In genomic region chr20:50980071-50980681, GRCh38 we compare ENCODE assay signal across 8 cellular contexts. TPM values are rescaled to one million over a fixed set of nuclear protein-coding genes. Genes with fewer than 3 reads are reported as not detected.
DNase-seq lines count a peak whose midpoint lies in the region; ATAC-seq and TF ChIP-seq lines count a peak whose summit lies in the region.

No MANE protein-coding gene starts in this region.

- peaks cover 6% of the 10 kb centered on the region; the same call in 1 of the 2 replicates for H3K27me3 ChIP-seq in PC-9 (ENCODE audit: insufficient read depth, low read depth)
- no peaks in the 10 kb centered on the region for H3K27me3 ChIP-seq in smooth muscle cell (ENCODE audit: low read depth)

- H3K27ac ChIP-seq in PC-9 (0 out of 2 replicates have a peak overlapping the region, but pooled peaks have one; percentile 25), smooth muscle cell (ENCODE audit: low read depth) (peak overlapping the region; percentile 98)

- 20% methylated on average over 8 of the region's 8 CpGs for WGBS in smooth muscle cell (ENCODE audit: low lambda C conversion rate)

- H3K9ac ChIP-seq in smooth muscle cell (ENCODE audit: low read depth): peak overlapping the region; percentile 90

- peaks cover 14% of the 10 kb centered on the region for H3F3A ChIP-seq in PC-9 (ENCODE audit: insufficient read depth, low read depth)
- no peaks in the 10 kb centered on the region for H3F3A ChIP-seq in smooth muscle cell (ENCODE audit: low read depth)

- H2AFZ ChIP-seq in PC-9 (no peak overlapping the region), smooth muscle cell (ENCODE audit: low read depth) (no peak overlapping the region)

- peak; percentile 55 for DNase-seq in NK-92 treated with Interleukin-12 subunit alpha and Interleukin-12 subunit beta, amount 100 ng/mL, for 24 hours (lab: John Stamatoyannopoulos, UW)
- no peak for DNase-seq in NK-92 (lab: John Stamatoyannopoulos, UW; ENCODE audit: unreplicated experiment)
- DNase-seq in PC-9: peak; percentile 43 to 93
- DNase-seq in dermis microvascular lymphatic vessel endothelial cell (ENCODE audit: low read depth in 2 of 2): peak; percentile 78 to 79
- DNase-seq in smooth muscle cell (lab: John Stamatoyannopoulos, UW; ENCODE audit: unreplicated experiment): peak; percentile 11
- no peak for DNase-seq in retina
- DNase-seq in NCI-H2081 (lab: John Stamatoyannopoulos, UW): no peak

- POLR2A ChIA-PET in PC-9 (lab: Charles Lee; ENCODE audit: unreplicated experiment): no interaction called here

- peaks cover 7% of the 10 kb centered on the region for H3K4me1 ChIP-seq in PC-9 (replicated peaks; ENCODE audit: insufficient read depth)
- no peaks in the 10 kb centered on the region for H3K4me1 ChIP-seq in smooth muscle cell (ENCODE audit: low read depth)

- ATAC-seq in GM19328 (IDR thresholded peaks at IDR 0.05; ENCODE audit: unreplicated experiment): no peak

- H3K4me3 ChIP-seq in PC-9 (no peak overlapping the region), smooth muscle cell (no peak overlapping the region)

- intact Hi-C loops in PC-9 (cut with micrococcal nuclease; ENCODE audit: unreplicated experiment): loop anchor here (5.0 to 10.0 kb wide), 2 partner anchors 185 to 387 kb away; partner anchors contain the start of gene BCAS4

- CTCF ChIA-PET in PC-9 (lab: Charles Lee): no interaction called here

- H3K9me2 ChIP-seq in PC-9 (ENCODE audit: insufficient read depth): no peaks in the 10 kb centered on the region

- H3K36me3 ChIP-seq in PC-9 (ENCODE audit: low read depth) (no peaks in the 10 kb centered on the region), smooth muscle cell (ENCODE audit: low read depth) (no peaks in the 10 kb centered on the region)

- 0 out of 2 replicates have a peak overlapping the region, but pooled peaks have one; percentile 10 for H3K4me2 ChIP-seq in PC-9
- peak overlapping the region; percentile 38 for H3K4me2 ChIP-seq in smooth muscle cell

- BruUV-seq in PC-9 (replicated peaks; lab: Mats Ljungman, UMichigan): no TSS peak

- no peaks in the 10 kb centered on the region for H3K9me3 ChIP-seq in PC-9 (ENCODE audit: insufficient read depth, low read depth)
- H3K9me3 ChIP-seq in smooth muscle cell (replicated peaks; ENCODE audit: low read depth): no peaks in the 10 kb centered on the region

- H4K20me1 ChIP-seq in PC-9 (ENCODE audit: insufficient read depth) (no peaks in the 10 kb centered on the region), smooth muscle cell (ENCODE audit: low read depth) (no peaks in the 10 kb centered on the region)

- TF ChIP-seq CTCF in PC-9 (conservative IDR thresholded peaks at IDR 0.05) (no peak), smooth muscle cell (IDR thresholded peaks at IDR 0.05; ENCODE audit: borderline replicate concordance, insufficient read depth, poor library complexity, severe bottlenecking) (no peak)

- H3K79me2 ChIP-seq in PC-9 (ENCODE audit: low read depth) (no peaks in the 10 kb centered on the region), smooth muscle cell (ENCODE audit: low read depth) (no peaks in the 10 kb centered on the region)

RNA-seq across cellular contexts. Expression of gene MOCS3, which starts 21.6 kb away (rescaled TPM):
- total RNA-seq in PC-9 (2021): 4.8 and 5.5 TPM in 2 replicates
- total RNA-seq in dermis microvascular lymphatic vessel endothelial cell: 6.7 and 8.2 TPM in 2 replicates
- total RNA-seq in smooth muscle cell: 3.7 and 5.2 TPM in 2 replicates
- 3.2 and 3.7 TPM in 2 replicates for polyA plus RNA-seq in smooth muscle cell

RNA-seq across cellular contexts. Expression of gene DPM1, which starts 21.8 kb away (rescaled TPM):
- total RNA-seq in PC-9 (2021) (39.1 and 70.7 TPM in 2 replicates), dermis microvascular lymphatic vessel endothelial cell (36.8 and 45.6 TPM in 2 replicates), smooth muscle cell (141 and 148 TPM in 2 replicates)
- 89.1 and 104 TPM in 2 replicates for polyA plus RNA-seq in smooth muscle cell

RNA-seq across cellular contexts. Expression of gene KCNG1, which starts 42.7 kb away (rescaled TPM):
- total RNA-seq in PC-9 (2021) (0.55 TPM in 1 of 2 replicates, not detected in the other), dermis microvascular lymphatic vessel endothelial cell (1.9 and 2.3 TPM in 2 replicates), smooth muscle cell (37.4 and 51.2 TPM in 2 replicates)
- polyA plus RNA-seq in smooth muscle cell: 52.0 and 54.1 TPM in 2 replicates

RNA-seq across cellular contexts. Expression of gene ADNP, which starts 48.9 kb away (rescaled TPM):
- 83.3 and 104 TPM in 2 replicates for total RNA-seq in PC-9 (2021)
- total RNA-seq in dermis microvascular lymphatic vessel endothelial cell: 28.6 and 33.0 TPM in 2 replicates
- 54.9 and 57.4 TPM in 2 replicates for total RNA-seq in smooth muscle cell
- polyA plus RNA-seq in smooth muscle cell: 14.2 and 15.3 TPM in 2 replicates

Comparison
In these comparisons a context has a peak if more than half of its experiments do, and no peak if none do; other contexts are left out.
1. DNase-seq: peak in NK-92 treated with Interleukin-12 subunit alpha and Interleukin-12 subunit beta, amount 100 ng/mL, for 24 hours (single experiment), PC-9 (2 of 2), dermis microvascular lymphatic vessel endothelial cell (2 of 2) and smooth muscle cell (single experiment); none in NK-92 (single experiment), retina (single experiment) and NCI-H2081 (0 of 2).
2. RNA of gene KCNG1, which starts 42.7 kb away (total RNA-seq): 37.4 to 51.2 TPM in smooth muscle cell; 1.9 to 2.3 TPM in dermis microvascular lymphatic vessel endothelial cell and 0.55 TPM in PC-9; every median in the first group is over 10 times any median in the second.